8 cellular contexts compared by ENCODE assay signal in the genomic region with DNA sequence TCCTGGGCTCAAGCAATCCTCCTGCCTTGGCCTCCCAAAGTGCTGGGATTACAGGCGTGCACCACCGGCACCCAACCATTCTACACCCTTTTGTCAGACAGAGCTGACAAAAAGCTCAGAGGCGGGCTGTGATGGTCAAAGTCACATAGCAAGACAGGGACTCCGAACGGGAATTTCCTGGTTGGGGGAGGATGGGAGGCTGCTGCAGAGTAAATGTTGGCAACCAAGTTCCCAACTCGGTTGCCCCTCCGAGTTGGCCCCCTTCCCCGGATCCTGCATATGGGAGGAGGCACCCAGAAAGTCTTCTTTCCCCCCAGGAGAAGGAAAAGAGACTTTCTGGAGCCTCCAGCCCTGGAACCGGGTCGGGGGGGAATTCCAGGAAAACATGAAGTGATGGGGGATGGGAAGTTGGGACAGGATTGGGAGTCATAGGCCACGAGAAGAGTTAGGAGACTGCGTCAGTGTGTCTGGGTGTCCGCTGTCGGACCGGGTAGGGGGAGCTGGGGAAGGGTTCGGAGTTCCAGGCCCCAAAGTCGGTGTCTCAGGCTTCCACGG. TPM values are rescaled to one million over a fixed set of nuclear protein-coding genes. Genes with fewer than 3 reads are reported as not detected.
DNase-seq lines count a peak whose midpoint lies in the region; TF ChIP-seq lines count a peak whose summit lies in the region.

No MANE protein-coding gene starts in this region.

- peak overlapping the region; percentile 96 for H3K18ac ChIP-seq in mesenchymal stem cell (ENCODE audit: low read depth in 1 of 2, low read length in 2 of 2)

- peak overlapping the region; percentile 88 for H3K27ac ChIP-seq in mesenchymal stem cell (ENCODE audit: low read length, poor library complexity, severe bottlenecking)
- H3K27ac ChIP-seq in uterus: peak overlapping the region; percentile 96 to 100

- intact Hi-C loops in uterus (cut with DNase I; ENCODE audit: low total_unique reads): no loop called here

- peak overlapping the region; percentile 49 for H2BK5ac ChIP-seq in mesenchymal stem cell (ENCODE audit: low read depth, low read length, poor library complexity, severe bottlenecking)

- peaks cover 24% of the 10 kb centered on the region for H3K27me3 Mint-ChIP-seq in activated naive CD4-positive, alpha-beta T cell treated with anti-CD3 and anti-CD28 coated beads, Interleukin-2, amount 10 ng/mL, durations not matched to agents 7 days and 5 days

- TF ChIP-seq POLR2A in uterus (IDR thresholded peaks at IDR 0.05): no peak

- H2BK15ac ChIP-seq in mesenchymal stem cell (ENCODE audit: low read depth, poor library complexity, severe bottlenecking): peak overlapping the region; percentile 90

- peak overlapping the region in 1 of 2 experiments; percentile 99 for H3K14ac ChIP-seq in mesenchymal stem cell (ENCODE audit: low read length in 2 of 2)

- peak overlapping the region; percentile 73 for H2AK5ac ChIP-seq in mesenchymal stem cell (ENCODE audit: low read length, severe bottlenecking)

- peak overlapping the region; percentile 75 for H3K4me2 ChIP-seq in mesenchymal stem cell (ENCODE audit: low read length, poor library complexity, severe bottlenecking)

- peak overlapping the region; percentile 64 for H2BK120ac ChIP-seq in mesenchymal stem cell (ENCODE audit: low read depth, low read length)

- peak overlapping the region; percentile 100 for H3K9ac ChIP-seq in mesenchymal stem cell (ENCODE audit: low read length)

- no peaks in the 10 kb centered on the region for H3K36me3 Mint-ChIP-seq in activated naive CD4-positive, alpha-beta T cell treated with anti-CD3 and anti-CD28 coated beads, Interleukin-2, amount 10 ng/mL, durations not matched to agents 7 days and 5 days

- TF ChIP-seq CTCF in choroid plexus epithelial cell (conservative IDR thresholded peaks at IDR 0.05; ENCODE audit: low read depth, low read length): no peak
- TF ChIP-seq CTCF in uterus (IDR thresholded peaks at IDR 0.05): no peak

- CTCF ChIA-PET in activated naive CD4-positive, alpha-beta T cell treated with anti-CD3 and anti-CD28 coated beads, Interleukin-2, amount 10 ng/mL, durations not matched to agents 7 days and 5 days (lab: Charles Lee): interaction anchor here (0.5 to 3.3 kb wide), 21 partner anchors 12 to 428 kb away, joined by 3 to 13 read pairs (median 5); a partner anchor contains a TSS

- no peaks in the 10 kb centered on the region for H3K27me3 ChIP-seq in mesenchymal stem cell (ENCODE audit: control insufficient read depth in 1 of 2, insufficient read depth in 1 of 2, low read length in 2 of 2)
- no peaks in the 10 kb centered on the region for H3K27me3 ChIP-seq in uterus

- peak overlapping the region; percentile 79 for H3K4me3 Mint-ChIP-seq in activated naive CD4-positive, alpha-beta T cell treated with anti-CD3 and anti-CD28 coated beads, Interleukin-2, amount 10 ng/mL, durations not matched to agents 7 days and 5 days

- H3K4me3 ChIP-seq in choroid plexus epithelial cell (ENCODE audit: low read depth, low read length) (peak overlapping the region; percentile 92), mesenchymal stem cell (ENCODE audit: insufficient read depth in 1 of 2, low read depth in 1 of 2, low read length in 2 of 2) (peak overlapping the region; percentile 77 to 95), uterus (peak overlapping the region; percentile 90 to 95)

- peak overlapping the region; percentile 84 for H2AFZ ChIP-seq in mesenchymal stem cell (ENCODE audit: low read depth, low read length)

- no peak for DNase-seq in activated naive CD4-positive, alpha-beta T cell treated with anti-CD3 and anti-CD28 coated beads, Interleukin-2, amount 10 ng/mL, durations not matched to agents 7 days and 5 days
- DNase-seq in activated naive CD4-positive, alpha-beta T cell treated with Interleukin-2 at 50 U/mL for 16 hours: no peak
- DNase-seq in choroid plexus epithelial cell (ENCODE audit: low read depth): peak; percentile 56
- DNase-seq in mesenchymal stem cell: peak; percentile 80
- DNase-seq in uterus: peak; percentile 43 to 65
- no peak for DNase-seq in D341Med (ENCODE audit: low spot score)
- DNase-seq in NCI-H748 (lab: John Stamatoyannopoulos, UW; ENCODE audit: unreplicated experiment): no peak
- no peak for DNase-seq in DMS114 treated with DMSO at 0.1 percent for 48 hours (lab: John Stamatoyannopoulos, UW; ENCODE audit: unreplicated experiment)

- H2BK12ac ChIP-seq in mesenchymal stem cell (ENCODE audit: low read length in 2 of 2): peak overlapping the region; percentile 53 to 88

- H4K8ac ChIP-seq in mesenchymal stem cell (ENCODE audit: low read length): peak overlapping the region; percentile 80

- peak overlapping the region in 1 of 2 experiments; percentile 84 for H3K23ac ChIP-seq in mesenchymal stem cell (ENCODE audit: low read length in 2 of 2)

- WGBS in mesenchymal stem cell: 41% methylated on average over 18 of the region's 18 CpGs

- H3K4me1 ChIP-seq in mesenchymal stem cell (ENCODE audit: control insufficient read depth, insufficient read depth, low read depth, low read length): peaks cover 27% of the 10 kb centered on the region
- peaks cover 0 to 4% of the 10 kb centered on the region in 2 donors for H3K4me1 ChIP-seq in uterus

- H3K9me3 ChIP-seq in mesenchymal stem cell (ENCODE audit: control insufficient read depth, low read length): no peaks in the 10 kb centered on the region
- H3K9me3 ChIP-seq in uterus: no peaks in the 10 kb centered on the region

- H3K36me3 ChIP-seq in mesenchymal stem cell (ENCODE audit: control insufficient read depth in 1 of 2, insufficient read depth in 2 of 2, low read depth in 1 of 2, low read length in 2 of 2): peaks cover 33 to 41% of the 10 kb centered on the region in 2 experiments
- no peaks in the 10 kb centered on the region for H3K36me3 ChIP-seq in uterus

- H4K91ac ChIP-seq in mesenchymal stem cell (ENCODE audit: low read length): peak overlapping the region; percentile 96

- H3K4me1 Mint-ChIP-seq in activated naive CD4-positive, alpha-beta T cell treated with anti-CD3 and anti-CD28 coated beads, Interleukin-2, amount 10 ng/mL, durations not matched to agents 7 days and 5 days: peaks cover 16% of the 10 kb centered on the region

- no peaks in the 10 kb centered on the region for H3K9me3 Mint-ChIP-seq in activated naive CD4-positive, alpha-beta T cell treated with anti-CD3 and anti-CD28 coated beads, Interleukin-2, amount 10 ng/mL, durations not matched to agents 7 days and 5 days

- no peaks in the 10 kb centered on the region for H3K79me1 ChIP-seq in mesenchymal stem cell (replicated peaks; ENCODE audit: low read length, poor library complexity, severe bottlenecking)

- peak overlapping the region; percentile 93 to 94 for H3K4ac ChIP-seq in mesenchymal stem cell (ENCODE audit: low read depth in 1 of 2, low read length in 2 of 2)

- H3K27ac Mint-ChIP-seq in activated naive CD4-positive, alpha-beta T cell treated with anti-CD3 and anti-CD28 coated beads, Interleukin-2, amount 10 ng/mL, durations not matched to agents 7 days and 5 days: no peak overlapping the region

RNA-seq across cellular contexts. Expression of a gene that starts 0.6 kb away (rescaled TPM):
- 278 TPM for polyA plus RNA-seq in mesenchymal stem cell (2013, experiment 1 of 2)
- 285 TPM for polyA plus RNA-seq in mesenchymal stem cell (2013, experiment 2 of 2)
- total RNA-seq in uterus: 1,000 to 10,000 TPM in 2 of 4 donors, 100 to 1,000 TPM in 1, 10 to 100 TPM in 1; 91.7 to 2,170 (median 948) TPM

RNA-seq across cellular contexts. Expression of a gene that starts 16.0 kb away (rescaled TPM):
- polyA plus RNA-seq in mesenchymal stem cell (2013, experiment 1 of 2): 2.2 TPM
- polyA plus RNA-seq in mesenchymal stem cell (2013, experiment 2 of 2): 2.2 TPM
- total RNA-seq in uterus: 1 to 10 TPM in 3 of 4 donors, under 1 TPM in 1; 0.59 to 7.9 (median 3.0) TPM

RNA-seq across cellular contexts. Expression of a gene that starts 25.6 kb away (rescaled TPM):
- polyA plus RNA-seq in mesenchymal stem cell (2013, experiment 1 of 2): 71.2 TPM
- polyA plus RNA-seq in mesenchymal stem cell (2013, experiment 2 of 2): 67.2 TPM
- total RNA-seq in uterus: 100 to 1,000 TPM; 182 to 647 (median 274) TPM

RNA-seq across cellular contexts. Expression of a gene that starts 33.6 kb away (rescaled TPM):
- polyA plus RNA-seq in mesenchymal stem cell (2013, experiment 1 of 2): 1.2 TPM
- 1.2 TPM for polyA plus RNA-seq in mesenchymal stem cell (2013, experiment 2 of 2)
- not detected for total RNA-seq in uterus

RNA-seq across cellular contexts. Expression of a gene that starts 53.3 kb away (rescaled TPM):
- 34.9 TPM for polyA plus RNA-seq in mesenchymal stem cell (2013, experiment 1 of 2)
- polyA plus RNA-seq in mesenchymal stem cell (2013, experiment 2 of 2): 35.2 TPM
- total RNA-seq in uterus: 10 to 100 TPM; 10.8 to 39.5 (median 28.0) TPM

Comparison
In these comparisons a context has a peak if more than half of its experiments do, and no peak if none do; other contexts are left out.
1. DNase-seq: peak in choroid plexus epithelial cell (single experiment), mesenchymal stem cell (single experiment) and uterus (2 of 2); none in activated naive CD4-positive, alpha-beta T cell treated with anti-CD3 and anti-CD28 coated beads, Interleukin-2, amount 10 ng/mL, durations not matched to agents 7 days and 5 days (single experiment), activated naive CD4-positive, alpha-beta T cell treated with Interleukin-2 at 50 U/mL for 16 hours (single experiment), D341Med (single experiment), NCI-H748 (single experiment) and DMS114 treated with DMSO at 0.1 percent for 48 hours (single experiment).
2. Peak in every context shown above with its lines, with median percentiles within 50 percentile points of each other: H3K4me3 ChIP-seq.